ENCODE assay signal across 14 cellular contexts in the genomic region with DNA sequence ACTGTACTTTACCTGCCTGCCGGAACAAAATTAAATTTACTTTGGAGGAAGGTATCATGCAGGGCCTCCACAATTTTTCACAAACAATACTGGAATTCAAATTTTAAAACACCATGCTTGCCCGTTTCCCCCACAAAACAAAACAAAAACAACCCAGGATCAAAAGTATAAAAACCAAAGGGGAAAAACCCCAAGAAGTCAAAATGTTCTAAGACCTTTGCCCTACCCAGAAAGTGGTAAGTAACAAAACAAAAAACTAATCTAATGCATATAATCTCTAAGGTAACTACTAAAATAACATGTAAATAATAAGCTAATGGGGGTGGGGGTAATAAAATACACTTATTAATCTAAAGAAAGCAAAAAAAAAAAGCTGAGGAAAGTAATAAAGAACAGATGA.
DNase-seq lines count a peak whose midpoint lies in the region; ATAC-seq and TF ChIP-seq lines count a peak whose summit lies in the region.
"Had no signal": no experiment of that assay in that cellular context is flagged by ENCODE, and none has a peak within 500 bp of the region (broad histone marks: within the 10 kb centered on the region; RNA-seq: fewer than 3 reads in every experiment).

No MANE protein-coding gene starts in this region.

- intact Hi-C loops in Panc1 (cut with micrococcal nuclease; ENCODE audit: unreplicated experiment): no loop called here

- H3K27me3 Mint-ChIP-seq in activated naive CD4-positive, alpha-beta T cell treated with anti-CD3 and anti-CD28 coated beads, Interleukin-2, amount 50 U/mL, for 24 hours: no peaks in the 10 kb centered on the region
- H3K27me3 Mint-ChIP-seq in endothelial cell (ENCODE audit: unreplicated experiment) (peaks cover 3% of the 10 kb centered on the region), type B pancreatic cell (no peaks in the 10 kb centered on the region)

- BruUV-seq in Panc1 (replicated peaks; lab: Mats Ljungman, UMichigan): no TSS peak

- peaks cover 6% of the 10 kb centered on the region for H3K36me3 Mint-ChIP-seq in activated naive CD4-positive, alpha-beta T cell treated with anti-CD3 and anti-CD28 coated beads, Interleukin-2, amount 50 U/mL, for 24 hours
- H3K36me3 Mint-ChIP-seq in endothelial cell (ENCODE audit: low read depth, unreplicated experiment) (peaks cover 3% of the 10 kb centered on the region), type B pancreatic cell (peaks cover 26% of the 10 kb centered on the region)

- H3K4me1 Mint-ChIP-seq in activated naive CD4-positive, alpha-beta T cell treated with anti-CD3 and anti-CD28 coated beads, Interleukin-2, amount 50 U/mL, for 24 hours: peaks cover 85% of the 10 kb centered on the region
- peaks cover 22% of the 10 kb centered on the region for H3K4me1 Mint-ChIP-seq in endothelial cell (ENCODE audit: unreplicated experiment)
- H3K4me1 Mint-ChIP-seq in type B pancreatic cell (ENCODE audit: unreplicated experiment): peaks cover 39% of the 10 kb centered on the region

- H2AFZ ChIP-seq in SK-N-SH (ENCODE audit: low read depth): no peak overlapping the region

- CTCF ChIA-PET in Panc1 (lab: Charles Lee): no interaction called here
- CTCF ChIA-PET in SK-N-SH (lab: Yijun Ruan, JAX): no interaction called here

- H3K4me3 Mint-ChIP-seq in activated naive CD4-positive, alpha-beta T cell treated with anti-CD3 and anti-CD28 coated beads, Interleukin-2, amount 50 U/mL, for 24 hours: peak overlapping the region; percentile 44
- H3K4me3 Mint-ChIP-seq in endothelial cell (ENCODE audit: unreplicated experiment) (no peak overlapping the region), type B pancreatic cell (no peak overlapping the region)

- TF ChIP-seq EP300 in SK-N-SH (IDR thresholded peaks at IDR 0.05; ENCODE audit: borderline replicate concordance in 1 of 2, low read depth in 1 of 2, low read length in 1 of 2): no peak

- no peaks in the 10 kb centered on the region for H3K9me2 ChIP-seq in SK-N-SH

- H3K9ac ChIP-seq in SK-N-SH: no peak overlapping the region

- H4K20me1 ChIP-seq in SK-N-SH (ENCODE audit: insufficient read depth): peaks cover 41% of the 10 kb centered on the region

- H3F3A ChIP-seq in SK-N-SH (replicated peaks; ENCODE audit: insufficient read depth): peaks cover 11% of the 10 kb centered on the region

- TF ChIP-seq CTCF in Panc1 (IDR thresholded peaks at IDR 0.05): no peak
- no peak for TF ChIP-seq CTCF in endothelial cell (IDR thresholded peaks at IDR 0.05; ENCODE audit: unreplicated experiment)
- TF ChIP-seq CTCF in type B pancreatic cell (conservative IDR thresholded peaks at IDR 0.05): no peak
- TF ChIP-seq CTCF in SK-N-SH (IDR thresholded peaks at IDR 0.05): no peak

- H3K36me3 ChIP-seq in Panc1 (ENCODE audit: control insufficient read depth, insufficient read depth, low read length) (no peaks in the 10 kb centered on the region), SK-N-SH (replicated peaks in 1 of 2; ENCODE audit: control insufficient read depth in 1 of 2, insufficient read depth in 2 of 2, low read length in 1 of 2) (peaks cover 4 to 14% of the 10 kb centered on the region in 2 experiments)

- H3K9me3 Mint-ChIP-seq in activated naive CD4-positive, alpha-beta T cell treated with anti-CD3 and anti-CD28 coated beads, Interleukin-2, amount 50 U/mL, for 24 hours: no peaks in the 10 kb centered on the region
- no peaks in the 10 kb centered on the region for H3K9me3 Mint-ChIP-seq in endothelial cell (ENCODE audit: unreplicated experiment)
- H3K9me3 Mint-ChIP-seq in type B pancreatic cell: no peaks in the 10 kb centered on the region

- peak overlapping the region; percentile 39; the same call in 1 of the 2 replicates for H3K27ac ChIP-seq in Panc1 (ENCODE audit: low read length)
- H3K27ac ChIP-seq in SK-N-SH (ENCODE audit: low read depth in 2 of 2, low read length in 1 of 2): no peak overlapping the region
- H3K27ac ChIP-seq: coronary artery had no signal

- no peak for TF ChIP-seq RAD21 in SK-N-SH (IDR thresholded peaks at IDR 0.05; ENCODE audit: low read length)

- POLR2A ChIA-PET in Panc1 (lab: Charles Lee): interaction anchor here (0.7 kb wide), 1 partner anchor 14 kb away, joined by 3 read pairs; no protein-coding TSS in a partner anchor
- POLR2A ChIA-PET in SK-N-SH (lab: Yijun Ruan, JAX): no interaction called here

- DNase-seq in activated naive CD4-positive, alpha-beta T cell treated with anti-CD3 and anti-CD28 coated beads, Interleukin-2, amount 50 U/mL, for 16 hours: no peak
- DNase-seq in Panc1 (ENCODE audit: low read depth, low spot score) (no peak), endothelial cell (ENCODE audit: low spot score) (no peak), type B pancreatic cell (ENCODE audit: extremely low spot score, unreplicated experiment) (no peak), NCI-H187 treated with DMSO at 0.1 percent for 48 hours (lab: John Stamatoyannopoulos, UW) (no peak), DMS53 (lab: John Stamatoyannopoulos, UW) (no peak), SK-N-SH (no peak)
- DNase-seq: activated CD4-positive, alpha-beta T cell treated with anti-CD3 and anti-CD28 coated beads, Interleukin-2, amount 50 U/mL, for 1 hour; amniotic stem cell; DND-41; MV-4-11; NCI-H2227 treated with DMSO at 0.1 percent for 48 hours had no signal

- no peak for ATAC-seq in Panc1

- peaks cover 100% of the 10 kb centered on the region for H3K79me2 ChIP-seq in SK-N-SH (ENCODE audit: insufficient read depth)

- 97% methylated on average over 2 of the region's 2 CpGs for WGBS in SK-N-SH (ENCODE audit: low lambda C conversion rate)

- in situ Hi-C loops in Panc1 (cut with HindIII; ENCODE audit: low pct_unique_long_range_greater_than_20kb, low sequenced_read_pairs): no loop called here

- H3K9me3 ChIP-seq in Panc1 (ENCODE audit: control insufficient read depth, insufficient read depth, low read depth, low read length) (no peaks in the 10 kb centered on the region), SK-N-SH (no peaks in the 10 kb centered on the region)

- H3K27ac Mint-ChIP-seq in activated naive CD4-positive, alpha-beta T cell treated with anti-CD3 and anti-CD28 coated beads, Interleukin-2, amount 50 U/mL, for 24 hours: peak overlapping the region; percentile 37
- H3K27ac Mint-ChIP-seq in endothelial cell (ENCODE audit: unreplicated experiment) (peak overlapping the region; percentile 61), type B pancreatic cell (peak overlapping the region; percentile 55)

- no peak overlapping the region for H3K4me2 ChIP-seq in SK-N-SH

- no peak overlapping the region for H3K4me3 ChIP-seq in Panc1 (ENCODE audit: low read depth in 2 of 2, low read length in 2 of 2)
- H3K4me3 ChIP-seq in SK-N-SH (ENCODE audit: low read depth in 2 of 2, low read length in 1 of 2): no peak overlapping the region
- H3K4me3 ChIP-seq: coronary artery had no signal

- peaks cover 28% of the 10 kb centered on the region for H3K4me1 ChIP-seq in Panc1 (ENCODE audit: control insufficient read depth, insufficient read depth, low read length)
- peaks cover 0 to 6% of the 10 kb centered on the region in 2 experiments; a peak in 3 of 4 replicates for H3K4me1 ChIP-seq in SK-N-SH (ENCODE audit: control insufficient read depth in 1 of 2, insufficient read depth in 2 of 2, low read depth in 1 of 2, low read length in 1 of 2)

- no peaks in the 10 kb centered on the region for H3K27me3 ChIP-seq in Panc1 (ENCODE audit: control insufficient read depth, insufficient read depth, low read length)
- no peaks in the 10 kb centered on the region for H3K27me3 ChIP-seq in SK-N-SH (ENCODE audit: insufficient read depth)

TF ChIP-seq in SK-N-SH, 30 proteins besides CTCF, POLR2A, EP300 and RAD21:
- no peak for TF ChIP-seq FOXM1 (IDR thresholded peaks at IDR 0.05; ENCODE audit: low read depth)
- no peak for TF ChIP-seq POLR2AphosphoS5 (IDR thresholded peaks at IDR 0.05; ENCODE audit: low read depth, low read length)
- TF ChIP-seq, protein P1, sequence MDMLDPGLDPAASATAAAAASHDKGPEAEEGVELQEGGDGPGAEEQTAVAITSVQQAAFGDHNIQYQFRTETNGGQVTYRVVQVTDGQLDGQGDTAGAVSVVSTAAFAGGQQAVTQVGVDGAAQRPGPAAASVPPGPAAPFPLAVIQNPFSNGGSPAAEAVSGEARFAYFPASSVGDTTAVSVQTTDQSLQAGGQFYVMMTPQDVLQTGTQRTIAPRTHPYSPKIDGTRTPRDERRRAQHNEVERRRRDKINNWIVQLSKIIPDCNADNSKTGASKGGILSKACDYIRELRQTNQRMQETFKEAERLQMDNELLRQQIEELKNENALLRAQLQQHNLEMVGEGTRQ (IDR thresholded peaks at IDR 0.05; ENCODE audit: borderline replicate concordance, low read depth, low read length): no peak
- TF ChIP-seq, protein P2, sequence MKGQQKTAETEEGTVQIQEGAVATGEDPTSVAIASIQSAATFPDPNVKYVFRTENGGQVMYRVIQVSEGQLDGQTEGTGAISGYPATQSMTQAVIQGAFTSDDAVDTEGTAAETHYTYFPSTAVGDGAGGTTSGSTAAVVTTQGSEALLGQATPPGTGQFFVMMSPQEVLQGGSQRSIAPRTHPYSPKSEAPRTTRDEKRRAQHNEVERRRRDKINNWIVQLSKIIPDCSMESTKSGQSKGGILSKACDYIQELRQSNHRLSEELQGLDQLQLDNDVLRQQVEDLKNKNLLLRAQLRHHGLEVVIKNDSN (IDR thresholded peaks at IDR 0.05; ENCODE audit: borderline replicate concordance, low read depth): no peak
